8 cellular contexts compared by ENCODE assay signal in the genomic region with DNA sequence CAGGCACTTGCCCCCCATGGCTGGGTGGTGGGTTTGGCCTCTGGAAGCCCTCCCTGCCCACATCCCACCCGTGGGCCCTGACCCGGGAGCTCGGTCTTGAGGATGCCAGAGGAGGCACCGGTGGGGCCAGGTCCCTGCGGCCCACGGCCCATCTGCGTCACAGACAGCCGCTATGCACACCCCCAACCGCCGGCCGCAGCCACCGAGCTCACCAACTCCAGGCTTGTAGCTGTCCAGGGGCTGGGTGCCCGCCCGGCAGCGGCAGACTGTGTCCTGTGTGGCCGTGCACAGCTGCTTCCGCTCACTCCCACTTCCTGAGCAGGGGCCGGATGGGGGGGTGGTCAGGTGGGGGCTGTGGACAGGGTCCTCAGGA. TPM values are rescaled to one million over a fixed set of nuclear protein-coding genes. Genes with fewer than 3 reads are reported as not detected.
A peak's percentile ranks its signal among the peaks of the same experiment; 100 is the strongest.
DNase-seq lines count a peak whose midpoint lies in the region; ATAC-seq lines count a peak whose summit lies in the region.

No MANE protein-coding gene starts in this region.

- peak overlapping the region; percentile 43 for H3K4me3 ChIP-seq in BLaER1

- H3K9ac ChIP-seq in BLaER1: 0 out of 2 replicates have a peak overlapping the region, but pooled peaks have one; percentile 38

- peak overlapping the region; percentile 20 for H3K4me3 Mint-ChIP-seq in activated naive CD8-positive, alpha-beta T cell

- H3K36me3 Mint-ChIP-seq in activated naive CD8-positive, alpha-beta T cell: peaks cover 5% of the 10 kb centered on the region

- H4K20me1 ChIP-seq in BLaER1: peaks cover 59% of the 10 kb centered on the region

- H3K9me3 ChIP-seq in BLaER1: no peaks in the 10 kb centered on the region

- H3K36me3 ChIP-seq in BLaER1: peaks cover 29% of the 10 kb centered on the region

- H3K27me3 Mint-ChIP-seq in activated naive CD8-positive, alpha-beta T cell: no peaks in the 10 kb centered on the region

- H3K4me1 ChIP-seq in BLaER1: peaks cover 91% of the 10 kb centered on the region

- DNase-seq in LHCN-M2 (ENCODE audit: low read depth): peak; percentile 37
- peak; percentile 39 for DNase-seq in mucosa of gallbladder (ENCODE audit: low spot score)
- no peak for DNase-seq in medulla oblongata (ENCODE audit: extremely low spot score)
- DNase-seq in amniotic stem cell (lab: John Stamatoyannopoulos, UW): no peak

- ATAC-seq in GM21528 (IDR thresholded peaks at IDR 0.05; ENCODE audit: low FRiP score, unreplicated experiment): no peak
- ATAC-seq in GM18511 (IDR thresholded peaks at IDR 0.05; ENCODE audit: unreplicated experiment): no peak

- H3K27me3 ChIP-seq in BLaER1: peaks cover 6% of the 10 kb centered on the region; the same call in 1 of the 2 replicates

- H3K4me1 Mint-ChIP-seq in activated naive CD8-positive, alpha-beta T cell (ENCODE audit: low read depth): peaks cover 33% of the 10 kb centered on the region

- H3K9me3 Mint-ChIP-seq in activated naive CD8-positive, alpha-beta T cell (ENCODE audit: low read depth): no peaks in the 10 kb centered on the region

- H3K27ac Mint-ChIP-seq in activated naive CD8-positive, alpha-beta T cell: no peak overlapping the region

- 0 out of 2 replicates have a peak overlapping the region, but pooled peaks have one; percentile 38 for H3K27ac ChIP-seq in BLaER1

- H3K4me2 ChIP-seq in BLaER1: peak overlapping the region; percentile 99

RNA-seq across cellular contexts. Expression of a gene that starts 1.2 kb away (rescaled TPM):
- total RNA-seq in LHCN-M2 (2014; rRNA removed) (0.17 and 0.32 TPM in 2 replicates), mucosa of gallbladder (2.6 TPM)
- 0.43 TPM for polyA plus RNA-seq in LHCN-M2 (2012)

RNA-seq across cellular contexts. Expression of a gene that starts 6.4 kb away (rescaled TPM):
- not detected in 2 replicates for total RNA-seq in LHCN-M2 (2014; rRNA removed)
- polyA plus RNA-seq in LHCN-M2 (2012): not detected
- total RNA-seq in mucosa of gallbladder: 1.1 TPM

RNA-seq across cellular contexts. Expression of a gene that starts 19.0 kb away (rescaled TPM):
- total RNA-seq in LHCN-M2 (2014; rRNA removed) (142 and 150 TPM in 2 replicates), mucosa of gallbladder (190 TPM)
- 135 TPM for polyA plus RNA-seq in LHCN-M2 (2012)

RNA-seq across cellular contexts. Expression of a gene that starts 19.3 kb away (rescaled TPM):
- total RNA-seq in LHCN-M2 (2014; rRNA removed): 58.0 and 58.3 TPM in 2 replicates
- 24.3 TPM for polyA plus RNA-seq in LHCN-M2 (2012)
- 16.1 TPM for total RNA-seq in mucosa of gallbladder

RNA-seq across cellular contexts. Expression of a gene that starts 33.8 kb away (rescaled TPM):
- 0.57 TPM in 1 of 2 replicates, not detected in the other for total RNA-seq in LHCN-M2 (2014; rRNA removed)
- polyA plus RNA-seq in LHCN-M2 (2012): 0.90 TPM
- total RNA-seq in mucosa of gallbladder: 4.9 TPM

Comparison
In these comparisons a context has a peak if more than half of its experiments do, and no peak if none do; other contexts are left out.
1. DNase-seq: peak in LHCN-M2 (single experiment) and mucosa of gallbladder (single experiment); none in medulla oblongata (single experiment) and amniotic stem cell (single experiment).